ENCODE assay signal across 19 cellular contexts in genomic region chr3:106399773-106400172, GRCh38.
DNase-seq lines count a peak whose midpoint lies in the region; ATAC-seq and TF ChIP-seq lines count a peak whose summit lies in the region.
"Had no signal": no experiment of that assay in that cellular context is flagged by ENCODE, and none has a peak within 500 bp of the region (broad histone marks: within the 10 kb centered on the region; RNA-seq: fewer than 3 reads in every experiment).

No MANE protein-coding gene starts in this region.

- intact Hi-C loops in A673 (cut with micrococcal nuclease; ENCODE audit: unreplicated experiment), result no loop called here

- CTCF ChIA-PET in A673 (lab: Charles Lee), result no interaction called here

- no TSS peak for BruUV-seq in A673 (replicated peaks; lab: Mats Ljungman, UMichigan)

- no peak overlapping the region for H4K8ac ChIP-seq in mesendoderm (ENCODE audit: low read depth, low read length)

- H2AK5ac ChIP-seq in mesendoderm (ENCODE audit: low read length), result no peak overlapping the region

- TF ChIP-seq CTCF in A673 (conservative IDR thresholded peaks at IDR 0.05; ENCODE audit: low read depth, low read length) (no peak), omental fat pad (IDR thresholded peaks at IDR 0.05) (no peak)

- H3K4ac ChIP-seq in mesendoderm (ENCODE audit: low read depth, low read length), result no peak overlapping the region

- DNase-seq in NCI-H82 (lab: John Stamatoyannopoulos, UW) (peak; percentile 64), ecto neural progenitor cell (ENCODE audit: low spot score) (peak; percentile 53), pons (ENCODE audit: low spot score) (peak; percentile 25), mesendoderm (no peak), A673 (ENCODE audit: low spot score) (no peak), omental fat pad (ENCODE audit: low spot score) (no peak)
- DNase-seq: ACHN; CD8-positive, alpha-beta memory T cell; HFFc6; NCI-H1417 treated with DMSO at 0.1 percent for 48 hours; NCI-H187 treated with DMSO at 0.1 percent for 48 hours; NCI-H345; NCI-H526; SW 1271 had no signal

- H3K4me2 ChIP-seq in mesendoderm (ENCODE audit: low read length), result no peak overlapping the region

- peak overlapping the region; percentile 57 for H3K27ac ChIP-seq in mesodermal cell (ENCODE audit: low read depth, low read length, severe bottlenecking)
- H3K27ac ChIP-seq in mesendoderm (ENCODE audit: low read depth, low read length), result no peak overlapping the region
- no peak overlapping the region for H3K27ac ChIP-seq in A673 (ENCODE audit: low read depth, low read length, poor library complexity, severe bottlenecking)
- H3K27ac ChIP-seq: HL-60 had no signal

- H2BK120ac ChIP-seq in mesendoderm (ENCODE audit: low read depth, low read length), result no peak overlapping the region

- no peak overlapping the region for H2BK15ac ChIP-seq in mesendoderm (replicated peaks; ENCODE audit: low read depth)

- no peaks in the 10 kb centered on the region for H3K9me3 ChIP-seq in mesodermal cell (ENCODE audit: control insufficient read depth, low read length)
- no peaks in the 10 kb centered on the region for H3K9me3 ChIP-seq in A673 (ENCODE audit: low read depth, low read length, poor library complexity, severe bottlenecking)

- no peak overlapping the region for H3K4me3 ChIP-seq in mesodermal cell (ENCODE audit: extremely low read depth, insufficient read depth, low read length, poor library complexity, severe bottlenecking)
- no peak overlapping the region for H3K4me3 ChIP-seq in mesendoderm (ENCODE audit: low read length)
- H3K4me3 ChIP-seq in A673 (ENCODE audit: low read depth, low read length, poor library complexity, severe bottlenecking), result no peak overlapping the region

- H3K4me1 ChIP-seq in mesodermal cell (ENCODE audit: control insufficient read depth, insufficient read depth, low read length, poor library complexity, severe bottlenecking) (peaks cover 3% of the 10 kb centered on the region), mesendoderm (ENCODE audit: control insufficient read depth, low read depth, low read length) (no peaks in the 10 kb centered on the region), A673 (ENCODE audit: insufficient read depth, low read length, poor library complexity, severe bottlenecking) (peaks cover 4% of the 10 kb centered on the region)

- no peaks in the 10 kb centered on the region for H3K27me3 ChIP-seq in mesendoderm (ENCODE audit: insufficient read depth, low read length, poor library complexity)
- no peaks in the 10 kb centered on the region for H3K27me3 ChIP-seq in A673 (replicated peaks; ENCODE audit: insufficient read depth, low read depth, low read length, poor library complexity)

- ATAC-seq in GM18505 (IDR thresholded peaks at IDR 0.05; ENCODE audit: unreplicated experiment) (no peak), omental fat pad (ENCODE audit: low FRiP score) (no peak)
- ATAC-seq: Panc1, Right ventricle myocardium inferior had no signal

- H4K5ac ChIP-seq in mesendoderm (ENCODE audit: low read length), result no peak overlapping the region

- POLR2A ChIA-PET in A673 (lab: Charles Lee; ENCODE audit: low non-redundant PET), result no interaction called here

- H3K79me2 ChIP-seq in mesendoderm (ENCODE audit: control insufficient read depth, insufficient read depth, low read length), result no peaks in the 10 kb centered on the region

- no peak overlapping the region for H3K9ac ChIP-seq in mesendoderm (ENCODE audit: low read length)

- H3K23ac ChIP-seq in mesendoderm (ENCODE audit: low read length), result no peak overlapping the region

- no peak overlapping the region for H3K18ac ChIP-seq in mesendoderm (ENCODE audit: low read length)

- no peak overlapping the region for H2BK5ac ChIP-seq in mesendoderm (ENCODE audit: low read length)

- WGBS in mesodermal cell (ENCODE audit: insufficient coverage in 2 of 2), 2 experiments, result 67 to 79% methylated on average over 2 to 4 of the region's 4 CpGs
- WGBS in mesendoderm (ENCODE audit: extremely low coverage, insufficient coverage, low lambda C conversion rate), result no CpG with 5 or more reads among the region's 4 CpGs

- no peaks in the 10 kb centered on the region for H3K79me1 ChIP-seq in mesendoderm (ENCODE audit: low read length)

- H3K36me3 ChIP-seq in mesodermal cell (ENCODE audit: control insufficient read depth, insufficient read depth, low read length) (no peaks in the 10 kb centered on the region), mesendoderm (ENCODE audit: control insufficient read depth, insufficient read depth, low read length) (no peaks in the 10 kb centered on the region), A673 (ENCODE audit: insufficient read depth, low read length, poor library complexity, severe bottlenecking) (no peaks in the 10 kb centered on the region)

- TF ChIP-seq POLR2A in GM18505 (IDR thresholded peaks at IDR 0.05; ENCODE audit: borderline replicate concordance, extremely low read depth, insufficient read depth, insufficient read length), result no peak

- H3K56ac ChIP-seq in mesendoderm (ENCODE audit: low read length), result no peak overlapping the region

Comparison
In these comparisons a context has a peak if more than half of its experiments do, and no peak if none do; other contexts are left out.
1. DNase-seq: peak in NCI-H82 (single experiment), ecto neural progenitor cell (single experiment) and pons (single experiment); none in mesendoderm (single experiment), A673 (single experiment) and omental fat pad (single experiment).